Comparison of ENCODE assay signal across 1 cellular context in genomic region chr5:55534436-55535198, GRCh38.
TF ChIP-seq lines count a peak whose summit lies in the region.

TSS of gene PLPP1 (minus strand) at chr5:55534964. CDS start at chr5:55534629, 335 bp downstream.

TF ChIP-seq in HEK293, 187 proteins besides CTCF, POLR2A, EP300 and RAD21 (continued from another document and continues in another):
- TF ChIP-seq ZNF623 (tag by site-specific recombination; IDR thresholded peaks at IDR 0.05) (no peak), KLF1 (tag by site-specific recombination; IDR thresholded peaks at IDR 0.05) (peak; percentile 62), ZNF777 (tag by site-specific recombination; IDR thresholded peaks at IDR 0.05; ENCODE audit: borderline replicate concordance) (no peak; the same call in 1 of the 2 replicates), OVOL3 (tag by site-specific recombination; IDR thresholded peaks at IDR 0.05) (no peak), ZNF521 (tag by site-specific recombination; IDR thresholded peaks at IDR 0.05) (no peak), ZNF362 (tag by site-specific recombination; IDR thresholded peaks at IDR 0.05) (no peak), ZNF366 (tag by site-specific recombination; conservative IDR thresholded peaks at IDR 0.05) (0 out of 2 replicates have a peak, but pooled peaks have one; percentile 13), ZNF621 (tag by site-specific recombination; IDR thresholded peaks at IDR 0.05) (no peak), GLI4 (tag by site-specific recombination; IDR thresholded peaks at IDR 0.05) (no peak), ZSCAN30 (tag by site-specific recombination; IDR thresholded peaks at IDR 0.05) (no peak; the same call in 1 of the 2 replicates), ZNF324 (tag by site-specific recombination; IDR thresholded peaks at IDR 0.05) (0 out of 2 replicates have a peak, but pooled peaks have one; percentile 72), ZNF518A (tag by site-specific recombination; conservative IDR thresholded peaks at IDR 0.05; ENCODE audit: low read depth) (no peak), ZNF488 (tag by site-specific recombination; IDR thresholded peaks at IDR 0.05) (no peak), BCL6B (tag by site-specific recombination; IDR thresholded peaks at IDR 0.05) (no peak), ZFP69B (tag by site-specific recombination; IDR thresholded peaks at IDR 0.05) (peak; percentile 72; the same call in 1 of the 2 replicates), ZNF214 (tag by site-specific recombination; IDR thresholded peaks at IDR 0.05; ENCODE audit: borderline replicate concordance) (no peak), ZNF433 (tag by site-specific recombination; IDR thresholded peaks at IDR 0.05; ENCODE audit: low read depth) (no peak), ZNF473 (tag by site-specific recombination; IDR thresholded peaks at IDR 0.05) (no peak), INSM2 (tag by site-specific recombination; IDR thresholded peaks at IDR 0.05) (peak; percentile 27; the same call in 1 of the 2 replicates), ZNF184 (tag by site-specific recombination; IDR thresholded peaks at IDR 0.05) (0 out of 2 replicates have a peak, but pooled peaks have one; percentile 44), SETDB1 (IDR thresholded peaks at IDR 0.05; ENCODE audit: insufficient read length, low read length) (no peak), ZNF155 (tag by site-specific recombination; IDR thresholded peaks at IDR 0.05) (no peak), ZNF747 (tag by site-specific recombination; IDR thresholded peaks at IDR 0.05) (no peak), ZNF169 (tag by site-specific recombination; IDR thresholded peaks at IDR 0.05) (no peak), KLF10 (tag by site-specific recombination; IDR thresholded peaks at IDR 0.05) (peak; percentile 64), ZNF549 (tag by site-specific recombination; IDR thresholded peaks at IDR 0.05) (no peak), ZNF423 (tag by site-specific recombination; IDR thresholded peaks at IDR 0.05) (no peak), ZNF18 (tag by site-specific recombination; IDR thresholded peaks at IDR 0.05) (0 out of 2 replicates have a peak, but pooled peaks have one; percentile 42), ZNF707 (tag by site-specific recombination; IDR thresholded peaks at IDR 0.05) (no peak), ZNF513 (tag by site-specific recombination; IDR thresholded peaks at IDR 0.05) (no peak), KLF9 (tag by site-specific recombination; IDR thresholded peaks at IDR 0.05; ENCODE audit: low read depth) (peak; percentile 91), ZNF514 (tag by site-specific recombination; IDR thresholded peaks at IDR 0.05) (no peak), ZNF701 (tag by site-specific recombination; IDR thresholded peaks at IDR 0.05) (no peak), ZNF670 (tag by site-specific recombination; IDR thresholded peaks at IDR 0.05; ENCODE audit: low read depth) (no peak), KLF7 (tag by site-specific recombination; IDR thresholded peaks at IDR 0.05; ENCODE audit: borderline replicate concordance) (0 out of 2 replicates have a peak, but pooled peaks have one; percentile 25), ZNF221 (tag by site-specific recombination; IDR thresholded peaks at IDR 0.05; ENCODE audit: borderline replicate concordance) (no peak), HIC1 (tag by site-specific recombination; IDR thresholded peaks at IDR 0.05) (peak; percentile 98), ZNF146 (tag by site-specific recombination; IDR thresholded peaks at IDR 0.05) (no peak), ZXDB (tag by site-specific recombination; IDR thresholded peaks at IDR 0.05) (peak; percentile 98), ZNF311 (tag by site-specific recombination; IDR thresholded peaks at IDR 0.05; ENCODE audit: borderline replicate concordance) (no peak), AEBP2 (tag by site-specific recombination; IDR thresholded peaks at IDR 0.05; ENCODE audit: borderline replicate concordance) (no peak), ZSCAN23 (tag by site-specific recombination; IDR thresholded peaks at IDR 0.05) (no peak), ZNF560 (tag by site-specific recombination; IDR thresholded peaks at IDR 0.05; ENCODE audit: borderline replicate concordance) (no peak)
